2 cellular contexts compared by ENCODE assay signal in genomic region chr19:2992333-2992732, GRCh38. TPM values are rescaled to one million over a fixed set of nuclear protein-coding genes. Genes with fewer than 3 reads are reported as not detected.
"Had no signal": no experiment of that assay in that cellular context is flagged by ENCODE, and none has a peak within 500 bp of the region (broad histone marks: within the 10 kb centered on the region; RNA-seq: fewer than 3 reads in every experiment).

No MANE protein-coding gene starts in this region.

RNA-seq across cellular contexts. Expression of gene TLE6, which starts 15.0 kb away (rescaled TPM):
- total RNA-seq: mononuclear cell, myocyte had no signal
